8 cellular contexts compared by ENCODE assay signal in the genomic region with DNA sequence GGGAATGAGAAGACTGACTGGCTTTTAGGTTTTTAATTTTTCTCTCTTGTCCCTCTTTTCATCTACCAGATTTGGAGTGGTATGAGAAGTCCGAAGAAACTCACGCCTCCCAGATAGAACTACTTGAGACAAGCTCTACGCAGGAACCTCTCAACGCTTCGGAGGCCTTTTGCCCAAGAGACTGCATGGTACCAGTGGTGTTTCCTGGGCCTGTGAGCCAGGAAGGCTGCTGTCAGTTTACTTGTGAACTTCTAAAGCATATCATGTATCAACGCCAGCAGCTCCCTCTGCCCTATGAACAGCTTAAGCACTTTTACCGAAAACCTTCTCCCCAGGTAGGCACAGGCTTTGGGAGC. TPM values are rescaled to one million over a fixed set of nuclear protein-coding genes. Genes with fewer than 3 reads are reported as not detected.
DNase-seq lines count a peak whose midpoint lies in the region; ATAC-seq and TF ChIP-seq lines count a peak whose summit lies in the region.

No MANE protein-coding gene starts in this region.

- H3K4me3 ChIP-seq in neutrophil (ENCODE audit: low read depth in 1 of 2, low read length in 1 of 2): peak overlapping the region; percentile 85 to 87

- H3K27ac ChIP-seq in neutrophil: peak overlapping the region; percentile 82

- peaks cover 41% of the 10 kb centered on the region for H3K4me1 Mint-ChIP-seq in T-helper 17 cell

- peak overlapping the region; percentile 93 for H3K27ac Mint-ChIP-seq in T-helper 17 cell

- H3K4me3 Mint-ChIP-seq in T-helper 17 cell: peak overlapping the region; percentile 98

- peaks cover 5% of the 10 kb centered on the region for H3K36me3 Mint-ChIP-seq in T-helper 17 cell (ENCODE audit: low read depth)

- peaks cover 36% of the 10 kb centered on the region for H3K36me3 ChIP-seq in neutrophil

- no peaks in the 10 kb centered on the region for H3K27me3 Mint-ChIP-seq in T-helper 17 cell

- peaks cover 20 to 23% of the 10 kb centered on the region in 2 experiments for H3K4me1 ChIP-seq in neutrophil (ENCODE audit: control insufficient read depth in 1 of 2, insufficient read depth in 1 of 2, low read depth in 1 of 2, low read length in 1 of 2)

- no peaks in the 10 kb centered on the region for H3K27me3 ChIP-seq in neutrophil

- no peak for TF ChIP-seq CTCF in neutrophil (IDR thresholded peaks at IDR 0.05)

- peak; percentile 18 for ATAC-seq in T-helper 17 cell
- peak; percentile 3 for ATAC-seq in esophagus mucosa

- peak; percentile 9 for DNase-seq in stimulated activated CD4-positive, alpha-beta T cell treated with anti-CD3 and anti-CD28 coated beads, Interleukin-4, amount 100 ng/mL, for 24 hours
- DNase-seq in stimulated activated CD4-positive, alpha-beta T cell treated with anti-CD3 and anti-CD28 coated beads, Interleukin-12 subunit alpha, Interleukin-12 subunit beta, amount 100 ng/mL, for 4 hours: no peak
- no peak for DNase-seq in T-helper 17 cell
- no peak for DNase-seq in NCI-H510A treated with DMSO at 0.1 percent for 48 hours (lab: John Stamatoyannopoulos, UW)
- DNase-seq in effector CD8-positive, alpha-beta T cell (lab: John Stamatoyannopoulos, UW): no peak
- DNase-seq in activated CD4-positive, CD25-positive, alpha-beta regulatory T cell treated with anti-CD3 and anti-CD28 coated beads, Interleukin-2, amount 50 U/mL, for 72 hours: no peak

- H3K9me3 ChIP-seq in T-helper 17 cell (ENCODE audit: control insufficient read depth, low read length, poor library complexity, severe bottlenecking): no peaks in the 10 kb centered on the region
- H3K9me3 ChIP-seq in neutrophil: no peaks in the 10 kb centered on the region

RNA-seq across cellular contexts. Expression of a gene that starts 0.7 kb away (rescaled TPM):
- total RNA-seq in T-helper 17 cell (10 to 100 TPM; 17.1 to 30.5 TPM), esophagus mucosa (20.1 TPM)

RNA-seq across cellular contexts. Expression of a gene that starts 7.2 kb away (rescaled TPM):
- total RNA-seq in T-helper 17 cell (10 to 100 TPM; 49.3 to 65.3 TPM), esophagus mucosa (49.7 TPM)

RNA-seq across cellular contexts. Expression of a gene that starts 8.5 kb away (rescaled TPM):
- under 1 TPM in 1 of 2 donors, not detected in 1; 0.29 TPM for total RNA-seq in T-helper 17 cell
- not detected for total RNA-seq in esophagus mucosa

RNA-seq across cellular contexts. Expression of a gene that starts 51.3 kb away (rescaled TPM):
- total RNA-seq in T-helper 17 cell (10 to 100 TPM; 24.2 to 29.8 TPM), esophagus mucosa (44.5 TPM)
